ENCODE assay signal across 8 cellular contexts in the genomic region with DNA sequence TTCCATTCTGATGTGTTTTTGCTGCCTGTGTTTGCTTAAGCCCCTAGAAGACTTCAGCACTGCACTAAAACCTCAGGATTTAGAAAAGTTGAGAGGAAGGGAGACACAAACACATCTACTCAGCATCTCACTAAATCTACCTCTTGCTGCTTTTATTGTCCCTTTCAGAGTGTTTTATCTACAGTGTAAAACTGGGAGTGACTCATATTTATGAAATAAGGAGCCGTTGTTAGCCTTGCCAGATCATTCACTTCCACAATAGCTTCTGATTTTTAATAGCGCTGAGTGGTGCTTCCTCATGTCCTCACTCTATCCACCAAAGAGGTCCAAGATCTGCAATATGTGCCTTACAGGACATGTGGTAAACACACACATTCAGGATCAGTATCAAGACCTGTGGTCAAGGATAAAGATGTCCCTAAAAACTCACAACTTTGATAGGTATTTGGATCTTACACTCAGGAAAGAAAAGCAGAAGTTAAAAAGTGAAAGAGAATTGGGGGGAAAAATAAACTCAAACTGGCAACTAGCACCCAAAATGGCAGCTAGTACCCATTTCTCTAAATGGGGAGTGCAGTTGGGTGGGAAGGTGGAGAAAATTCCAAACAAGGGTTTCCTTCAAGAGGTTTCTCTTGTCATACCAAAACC. TPM values are rescaled to one million over a fixed set of nuclear protein-coding genes. Genes with fewer than 3 reads are reported as not detected.
DNase-seq lines count a peak whose midpoint lies in the region; ATAC-seq, FAIRE-seq and TF ChIP-seq lines count a peak whose summit lies in the region.

No MANE protein-coding gene starts in this region.

- DNase-seq in A549 (ENCODE audit: low read depth in 1 of 2, low spot score in 1 of 2) (no peak), M059J (ENCODE audit: low read depth) (peak; percentile 76), esophagus squamous epithelium (lab: John Stamatoyannopoulos, UW) (no peak), tibial nerve (ENCODE audit: low spot score in 2 of 2) (no peak), GM03348 (ENCODE audit: low spot score) (no peak), NCI-H146 (lab: John Stamatoyannopoulos, UW) (no peak)
- no peak for DNase-seq in activated CD4-positive, alpha-beta T cell treated with anti-CD3 and anti-CD28 coated beads, Interleukin-2, amount 50 U/mL, for 4 hours

- TF ChIP-seq CTCF in A549 (IDR thresholded peaks at IDR 0.05), result no peak
- no peak for TF ChIP-seq CTCF in esophagus squamous epithelium (IDR thresholded peaks at IDR 0.05)
- no peak for TF ChIP-seq CTCF in tibial nerve (IDR thresholded peaks at IDR 0.05)

- CTCF ChIA-PET in A549 (lab: Yijun Ruan, JAX), result interaction anchor here (0.8 to 2.5 kb wide), 4 partner anchors 8 to 730 kb away, joined by 3 to 7 read pairs (median 4); a partner anchor contains a TSS

- H3K27me3 ChIP-seq in esophagus squamous epithelium (no peaks in the 10 kb centered on the region), tibial nerve (no peaks in the 10 kb centered on the region)

- TF ChIP-seq RAD21 in A549 (conservative IDR thresholded peaks at IDR 0.05 in 1 of 2, IDR thresholded peaks at IDR 0.05 in 1 of 2), result no peak

- H3K4me3 ChIP-seq in A549 (no peak overlapping the region), esophagus squamous epithelium (no peak overlapping the region), tibial nerve (no peak overlapping the region)

- FAIRE-seq in A549 (lab: Jason Lieb, UNC), result no peak

- POLR2A ChIA-PET in A549 (lab: Yijun Ruan, JAX), result interaction anchor here (1.6 kb wide), 1 partner anchor 16 kb away, joined by 10 read pairs; a partner anchor contains a TSS

- peak overlapping the region; percentile 27; the same call in 2 of the 3 replicates for H3K4me2 ChIP-seq in A549

- ATAC-seq in A549 (no peak), GM19351 (IDR thresholded peaks at IDR 0.05; ENCODE audit: unreplicated experiment) (peak; percentile 27)

- TF ChIP-seq POLR2A in A549 (IDR thresholded peaks at IDR 0.05; ENCODE audit: low read length) (no peak), esophagus squamous epithelium (IDR thresholded peaks at IDR 0.05) (no peak), tibial nerve (IDR thresholded peaks at IDR 0.05) (no peak)

- intact Hi-C loops in esophagus squamous epithelium (cut with DNase I), result no loop called here

- TF ChIP-seq EP300 in A549 (IDR thresholded peaks at IDR 0.05) (no peak), tibial nerve (IDR thresholded peaks at IDR 0.05) (no peak)

- peaks cover 12% of the 10 kb centered on the region; the same call in 2 of the 3 replicates for H3K9me3 ChIP-seq in A549
- peaks cover 0 to 7% (median 0%) of the 10 kb centered on the region in 3 donors for H3K9me3 ChIP-seq in esophagus squamous epithelium
- H3K9me3 ChIP-seq in tibial nerve, result peaks cover 0 to 4% (median 0%) of the 10 kb centered on the region in 4 donors

- WGBS in A549 (ENCODE audit: missing lambda C conversion rate), result 65% methylated on average over 2 of the region's 2 CpGs
- WGBS in esophagus squamous epithelium, 2 donors, result 8 to 16% methylated on average over 2 of the region's 2 CpGs
- 41 to 57% methylated on average over 2 of the region's 2 CpGs for WGBS in tibial nerve, 2 donors

- H3K27ac ChIP-seq in A549, result peak overlapping the region in 1 of 2 experiments; percentile 43; a peak in 2 of 6 replicates
- H3K27ac ChIP-seq in esophagus squamous epithelium, result peak overlapping the region; percentile 30 to 76 (median 54)
- H3K27ac ChIP-seq in tibial nerve, result peak overlapping the region in 3 of 4 donors; percentile 20 to 44 (median 34)

- H3K4me1 ChIP-seq in A549 (peaks cover 17% of the 10 kb centered on the region), esophagus squamous epithelium (peaks cover 0 to 62% (median 34%) of the 10 kb centered on the region in 3 donors), tibial nerve (peaks cover 0 to 25% (median 2%) of the 10 kb centered on the region in 4 donors)

- H3K36me3 ChIP-seq in esophagus squamous epithelium (no peaks in the 10 kb centered on the region), tibial nerve (peaks cover 0 to 3% (median 0%) of the 10 kb centered on the region in 3 donors)

TF ChIP-seq in A549, 52 proteins besides CTCF, POLR2A, EP300 and RAD21:
- TF ChIP-seq, protein P1, sequence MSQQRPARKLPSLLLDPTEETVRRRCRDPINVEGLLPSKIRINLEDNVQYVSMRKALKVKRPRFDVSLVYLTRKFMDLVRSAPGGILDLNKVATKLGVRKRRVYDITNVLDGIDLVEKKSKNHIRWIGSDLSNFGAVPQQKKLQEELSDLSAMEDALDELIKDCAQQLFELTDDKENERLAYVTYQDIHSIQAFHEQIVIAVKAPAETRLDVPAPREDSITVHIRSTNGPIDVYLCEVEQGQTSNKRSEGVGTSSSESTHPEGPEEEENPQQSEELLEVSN (IDR thresholded peaks at IDR 0.05; ENCODE audit: borderline replicate concordance, low read depth), result no peak
- no peak for TF ChIP-seq GATA3 (IDR thresholded peaks at IDR 0.05; ENCODE audit: borderline replicate concordance)
- no peak for TF ChIP-seq NFE2L2 (conservative IDR thresholded peaks at IDR 0.05; ENCODE audit: low read length)
- no peak for TF ChIP-seq SMC3 (IDR thresholded peaks at IDR 0.05)

RNA-seq across cellular contexts. Expression of a gene that starts 16.1 kb away (rescaled TPM):
- polyA plus RNA-seq in A549 (2011; rRNA removed), result 4.8 and 5.0 TPM in 2 replicates
- polyA plus RNA-seq in A549 (2012; cell fraction: cytosol; rRNA removed), result 2.1 and 3.0 TPM in 2 replicates
- 3.9 and 4.1 TPM in 2 replicates for polyA plus RNA-seq in A549 (2012; cell fraction: nucleus; rRNA removed)
- polyA plus RNA-seq in A549 (2017; fragmentation: RNase III; extraction: RNeasy Plus Mini Kit Qiagen cat#74134 plus additional on column Dnase treatment), result 3.4 to 5.4 TPM (median 5.2 TPM) in 3 replicates
- polyA minus RNA-seq in A549 (2011; rRNA and poly(A)+ RNA removed), result 7.3 and 8.7 TPM in 2 replicates
- 44.3 and 51.8 TPM in 2 replicates for total RNA-seq in M059J (2014; rRNA removed; shearing (Covaris generic))
- total RNA-seq in esophagus squamous epithelium, result 1 to 10 TPM; 1.4 to 7.4 (median 4.9) TPM
- 1 to 10 TPM; 3.8 to 7.3 (median 4.4) TPM for total RNA-seq in tibial nerve
